ENCODE assay signal across 1 cellular context in genomic region chr19:703329-703650, GRCh38.
A peak's percentile ranks its signal among the peaks of the same experiment; 100 is the strongest.
TF ChIP-seq lines count a peak whose summit lies in the region.

No MANE protein-coding gene starts in this region.

TF ChIP-seq in K562, 482 proteins besides CTCF, POLR2A, EP300 and RAD21 (continued from another document and continues in another):
- TF ChIP-seq CHD7 (IDR thresholded peaks at IDR 0.05; ENCODE audit: low read depth, low read length) (no peak), FOXJ3 (CRISPR knock-in tag; IDR thresholded peaks at IDR 0.05) (no peak), IRF9 (tag; IDR thresholded peaks at IDR 0.05) (no peak), MTA3 (IDR thresholded peaks at IDR 0.05; ENCODE audit: borderline replicate concordance) (no peak), ZBTB33 (CRISPR knock-in tag; IDR thresholded peaks at IDR 0.05) (no peak), THRAP3 (IDR thresholded peaks at IDR 0.05; ENCODE audit: borderline replicate concordance) (no peak), KLF10 (CRISPR knock-in tag; IDR thresholded peaks at IDR 0.05) (no peak), ETV1 (tag; conservative IDR thresholded peaks at IDR 0.05; ENCODE audit: low read depth) (peak; percentile 87; the same call in 1 of the 2 replicates), ASH1L (IDR thresholded peaks at IDR 0.05; ENCODE audit: borderline replicate concordance, low read depth, partially characterized antibody) (no peak), SRSF3 (IDR thresholded peaks at IDR 0.05; ENCODE audit: insufficient read depth, low read length) (no peak), PTRF (tag; IDR thresholded peaks at IDR 0.05) (no peak), CHD2 (IDR thresholded peaks at IDR 0.05; ENCODE audit: low read depth, low read length) (no peak), ZNF232 (CRISPR knock-in tag; IDR thresholded peaks at IDR 0.05) (no peak), RBFOX2 (IDR thresholded peaks at IDR 0.05; ENCODE audit: low read depth, low read length) (no peak), MBD1 (CRISPR knock-in tag; IDR thresholded peaks at IDR 0.05) (no peak), RUNX1 (IDR thresholded peaks at IDR 0.05; ENCODE audit: low read depth) (no peak), GABPB2 (CRISPR knock-in tag; conservative IDR thresholded peaks at IDR 0.05) (no peak), ARID4B (CRISPR knock-in tag; IDR thresholded peaks at IDR 0.05) (no peak; the same call in 1 of the 2 replicates), BCLAF1 (IDR thresholded peaks at IDR 0.05; ENCODE audit: borderline replicate concordance in 1 of 2, control insufficient read depth in 1 of 2, low read depth in 2 of 2, low read length in 1 of 2) (no peak), HNRNPUL1 (IDR thresholded peaks at IDR 0.05; ENCODE audit: low read length) (no peak), DEAF1 (CRISPR knock-in tag; IDR thresholded peaks at IDR 0.05) (no peak), RCOR1 (IDR thresholded peaks at IDR 0.05; ENCODE audit: borderline replicate concordance in 1 of 2, low read depth in 2 of 2, low read length in 2 of 2) (peak in 1 of 2 experiments; percentile 66; a peak in 2 of 4 replicates), ZNF140 (CRISPR knock-in tag; IDR thresholded peaks at IDR 0.05) (no peak), ZNF124 (CRISPR knock-in tag; IDR thresholded peaks at IDR 0.05) (no peak), ZNF133 (CRISPR knock-in tag; IDR thresholded peaks at IDR 0.05) (no peak), ZNF764 (CRISPR knock-in tag; IDR thresholded peaks at IDR 0.05; ENCODE audit: low read depth) (no peak), ZFP36 (IDR thresholded peaks at IDR 0.05; ENCODE audit: low read depth, low read length, partially characterized antibody) (peak; percentile 94), ZFPM2 (CRISPR knock-in tag; IDR thresholded peaks at IDR 0.05) (no peak), ZNF224 (CRISPR knock-in tag; IDR thresholded peaks at IDR 0.05) (no peak), ZNF408 (CRISPR knock-in tag; IDR thresholded peaks at IDR 0.05; ENCODE audit: low read depth) (no peak), ZNF584 (CRISPR knock-in tag; IDR thresholded peaks at IDR 0.05; ENCODE audit: low read depth) (no peak), TAF15 (IDR thresholded peaks at IDR 0.05; ENCODE audit: low read depth, low read length) (no peak), POLR3A (IDR thresholded peaks at IDR 0.05; ENCODE audit: borderline replicate concordance, extremely low read depth, insufficient read depth, insufficient read length) (no peak)
